ENCODE assay signal across 15 cellular contexts in genomic region chr5:126805108-126805507, GRCh38. TPM values are rescaled to one million over a fixed set of nuclear protein-coding genes. Genes with fewer than 3 reads are reported as not detected.
DNase-seq lines count a peak whose midpoint lies in the region; ATAC-seq and TF ChIP-seq lines count a peak whose summit lies in the region.
"Had no signal": no experiment of that assay in that cellular context is flagged by ENCODE, and none has a peak within 500 bp of the region (broad histone marks: within the 10 kb centered on the region; RNA-seq: fewer than 3 reads in every experiment).

No MANE protein-coding gene starts in this region.

- H3K9me3 ChIP-seq in HAP-1: no peaks in the 10 kb centered on the region
- H3K9me3 ChIP-seq: gastroesophageal sphincter, right atrium auricular region had no signal

- TF ChIP-seq CTCF in astrocyte of the spinal cord (IDR thresholded peaks at IDR 0.05; ENCODE audit: low read depth, low read length): no peak

- in situ Hi-C loops in astrocyte of the spinal cord (cut with HindIII; ENCODE audit: low sequenced_read_pairs): no loop called here
- in situ Hi-C loops in HAP-1 (cut with MboI; ENCODE audit: low sequenced_read_pairs): no loop called here

- H3K27me3 ChIP-seq in HAP-1 (ENCODE audit: low read depth): no peaks in the 10 kb centered on the region
- H3K27me3 ChIP-seq: gastroesophageal sphincter, right atrium auricular region had no signal

- peaks cover 53% of the 10 kb centered on the region for H3K36me3 ChIP-seq in HAP-1 (replicated peaks)
- H3K36me3 ChIP-seq: gastroesophageal sphincter, right atrium auricular region had no signal

- H3K4me3 ChIP-seq in astrocyte of the spinal cord (ENCODE audit: low read depth, low read length): no peak overlapping the region
- H3K4me3 ChIP-seq in HAP-1: no peak overlapping the region
- H3K4me3 ChIP-seq: gastroesophageal sphincter, right atrium auricular region had no signal

- H3K4me1 ChIP-seq in HAP-1: no peaks in the 10 kb centered on the region
- H3K4me1 ChIP-seq: gastroesophageal sphincter, right atrium auricular region had no signal

- DNase-seq in Ammon's horn (ENCODE audit: low spot score) (peak; percentile 14), HCEC 1CT (peak; percentile 62), astrocyte of the spinal cord (ENCODE audit: low read depth, low spot score) (peak; percentile 63), myocyte (ENCODE audit: low read depth) (peak; percentile 23), HAP-1 (ENCODE audit: low spot score in 2 of 2) (no peak), NCI-H2196 treated with DMSO at 0.1 percent for 48 hours (lab: John Stamatoyannopoulos, UW; ENCODE audit: unreplicated experiment) (no peak)
- DNase-seq: cortex of kidney; naive thymus-derived CD4-positive, alpha-beta T cell; NCI-H1436 treated with DMSO at 0.1 percent for 48 hours; NCI-H524 treated with DMSO at 0.1 percent for 48 hours; SIG-M5 had no signal

- ATAC-seq in HG02981 (IDR thresholded peaks at IDR 0.05; ENCODE audit: unreplicated experiment): no peak
- ATAC-seq: gastroesophageal sphincter; HCT116; naive thymus-derived CD4-positive, alpha-beta T cell had no signal

RNA-seq across cellular contexts. Expression of gene LMNB1, which starts 28.2 kb away (rescaled TPM):
- total RNA-seq in myocyte: 3.1 and 4.6 TPM in 2 replicates
- polyA plus RNA-seq in myocyte (2012): 0.77 TPM

Comparison
In these comparisons a context has a peak if more than half of its experiments do, and no peak if none do; other contexts are left out.
1. DNase-seq: peak in Ammon's horn (single experiment), HCEC 1CT (single experiment), astrocyte of the spinal cord (single experiment) and myocyte (single experiment); none in HAP-1 (0 of 2) and NCI-H2196 treated with DMSO at 0.1 percent for 48 hours (single experiment).